ENCODE assay signal across 17 cellular contexts in the genomic region with DNA sequence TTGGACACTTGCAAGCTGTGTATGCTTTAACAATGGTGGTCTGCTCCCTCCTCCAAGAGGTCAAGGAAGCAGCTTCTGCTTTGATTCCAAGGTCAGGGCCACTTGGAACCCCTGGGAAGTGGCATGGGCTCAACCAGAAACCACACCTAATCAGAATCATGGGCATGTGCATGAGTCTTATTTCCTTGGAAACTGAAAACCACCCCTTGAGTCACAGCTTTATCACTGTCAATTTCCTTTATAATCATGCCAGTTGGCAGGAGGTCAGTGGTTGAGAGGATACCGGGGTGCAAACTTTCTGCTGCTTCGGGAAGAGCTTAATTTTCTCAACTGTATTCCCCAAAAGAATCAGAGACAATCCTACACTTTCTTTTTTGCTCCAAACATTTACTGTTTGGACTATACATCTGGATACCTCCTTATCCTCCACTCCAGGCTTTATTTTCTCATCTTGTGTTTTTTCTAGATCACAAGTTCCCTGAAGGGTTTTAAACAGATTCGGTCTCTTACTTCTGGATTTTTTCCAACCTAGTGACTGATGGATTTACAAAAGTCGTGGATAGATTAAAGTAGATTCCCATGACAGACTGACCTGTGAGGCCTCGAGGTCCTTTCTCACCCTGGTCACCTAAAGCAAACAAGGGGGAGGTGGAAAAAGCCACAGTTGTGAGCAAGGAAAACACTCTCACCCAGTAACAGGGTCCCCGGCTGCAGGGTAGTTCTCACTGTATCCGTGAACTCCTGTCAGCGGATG. TPM values are rescaled to one million over a fixed set of nuclear protein-coding genes. Genes with fewer than 3 reads are reported as not detected.
DNase-seq lines count a peak whose midpoint lies in the region; ATAC-seq, FAIRE-seq and TF ChIP-seq lines count a peak whose summit lies in the region.
"Had no signal": no experiment of that assay in that cellular context is flagged by ENCODE, and none has a peak within 500 bp of the region (broad histone marks: within the 10 kb centered on the region; RNA-seq: fewer than 3 reads in every experiment).

No MANE protein-coding gene starts in this region.

- H3K9me3 ChIP-seq in PC-9 (ENCODE audit: insufficient read depth, low read depth) = no peaks in the 10 kb centered on the region
- no peaks in the 10 kb centered on the region for H3K9me3 ChIP-seq in H1 (ENCODE audit: insufficient read depth in 2 of 2, low read depth in 1 of 2, low read length in 1 of 2)
- no peaks in the 10 kb centered on the region for H3K9me3 ChIP-seq in mucosa of rectum (ENCODE audit: control insufficient read depth in 2 of 2, low read length in 2 of 2)
- H3K9me3 ChIP-seq: psoas muscle, testis had no signal

- H2AFZ ChIP-seq in PC-9 (peak overlapping the region; percentile 41; the same call in 1 of the 2 replicates), H1 (ENCODE audit: low read length) (no peak overlapping the region)

- no peak overlapping the region for H4K8ac ChIP-seq in H1 (ENCODE audit: extremely low read depth, insufficient read depth, low read length)

- FAIRE-seq in H1 (lab: Jason Lieb, UNC) = no peak
- FAIRE-seq: GM12878 had no signal

- H2BK15ac ChIP-seq in H1 (ENCODE audit: low read length) = no peak overlapping the region

- TF ChIP-seq CTCF in Calu3 (IDR thresholded peaks at IDR 0.05; ENCODE audit: unreplicated experiment) (no peak), PC-9 (conservative IDR thresholded peaks at IDR 0.05) (no peak), H1 (IDR thresholded peaks at IDR 0.05; ENCODE audit: control extremely low read depth in 1 of 3, insufficient read depth in 1 of 3, low read depth in 1 of 3, low read length in 3 of 3) (no peak)

- no peak for TF ChIP-seq RAD21 in H1 (IDR thresholded peaks at IDR 0.05 in 1 of 2, conservative IDR thresholded peaks at IDR 0.05 in 1 of 2; ENCODE audit: low read depth in 2 of 2, low read length in 2 of 2)

- H3K56ac ChIP-seq in H1 (replicated peaks; ENCODE audit: insufficient read length, low read depth, low read length) = no peak overlapping the region

- H2BK120ac ChIP-seq in H1 (replicated peaks; ENCODE audit: low read depth, low read length) = no peak overlapping the region

- H3K36me3 Mint-ChIP-seq in Calu3 (ENCODE audit: insufficient read depth, unreplicated experiment) = no peaks in the 10 kb centered on the region
- H3K36me3 Mint-ChIP-seq: CD8-positive, alpha-beta T cell; T-cell had no signal

- no peaks in the 10 kb centered on the region for H4K20me1 ChIP-seq in PC-9 (ENCODE audit: insufficient read depth)
- H4K20me1 ChIP-seq in H1 (replicated peaks in 1 of 2; ENCODE audit: control insufficient read depth in 1 of 2, insufficient read depth in 2 of 2, low read length in 2 of 2) = no peaks in the 10 kb centered on the region

- intact Hi-C loops in Calu3 (cut with micrococcal nuclease; ENCODE audit: unreplicated experiment) = loop anchor here (1.0 kb wide), 1 partner anchor 74 kb away; no protein-coding TSS in a partner anchor
- intact Hi-C loops in PC-9 (cut with micrococcal nuclease; ENCODE audit: unreplicated experiment) = loop anchor here (5.0 to 10.0 kb wide), 2 partner anchors 218 to 335 kb away; a partner anchor contains a TSS

- no peak overlapping the region for H2BK20ac ChIP-seq in H1 (ENCODE audit: low read length)

- H3K4me3 Mint-ChIP-seq in Calu3 (ENCODE audit: low read depth, unreplicated experiment) = no peak overlapping the region
- H3K4me3 Mint-ChIP-seq: activated CD8-positive, alpha-beta T cell treated with anti-CD3 and anti-CD28 coated beads, Interleukin-2, amount 10 ng/mL, durations not matched to agents 7 days and 5 days; CD8-positive, alpha-beta T cell; T-cell had no signal

- H3K4me3 ChIP-seq in PC-9 = no peak overlapping the region
- no peak overlapping the region for H3K4me3 ChIP-seq in H1 (ENCODE audit: extremely low read depth in 1 of 4, insufficient read depth in 2 of 4, low read depth in 3 of 4, low read length in 4 of 4)
- H3K4me3 ChIP-seq in mucosa of rectum (ENCODE audit: low read length in 2 of 2) = no peak overlapping the region
- H3K4me3 ChIP-seq: GM12878, psoas muscle, testis had no signal

- ATAC-seq in GM21381 (IDR thresholded peaks at IDR 0.05; ENCODE audit: unreplicated experiment) (no peak), HG02798 (IDR thresholded peaks at IDR 0.05; ENCODE audit: poor library complexity, unreplicated experiment) (no peak)
- ATAC-seq: activated CD8-positive, alpha-beta T cell treated with anti-CD3 and anti-CD28 coated beads, Interleukin-2, amount 10 ng/mL, durations not matched to agents 7 days and 5 days; CD8-positive, alpha-beta T cell; GM12878; psoas muscle; T-cell had no signal

- BruUV-seq in Calu3 (replicated peaks; lab: Mats Ljungman, UMichigan) (no TSS peak), PC-9 (replicated peaks; lab: Mats Ljungman, UMichigan) (no TSS peak)

- H3K79me2 ChIP-seq in PC-9 (ENCODE audit: low read depth) = no peaks in the 10 kb centered on the region
- no peaks in the 10 kb centered on the region for H3K79me2 ChIP-seq in H1 (ENCODE audit: control insufficient read depth in 1 of 2, insufficient read depth in 2 of 2, low read length in 2 of 2)

- H3K36me3 ChIP-seq in PC-9 (ENCODE audit: low read depth) = no peaks in the 10 kb centered on the region
- H3K36me3 ChIP-seq in H1 (ENCODE audit: control insufficient read depth in 2 of 4, insufficient read depth in 4 of 4, low read length in 3 of 4) = no peaks in the 10 kb centered on the region
- no peaks in the 10 kb centered on the region for H3K36me3 ChIP-seq in mucosa of rectum (ENCODE audit: control insufficient read depth in 2 of 2, insufficient read depth in 2 of 2, low read length in 2 of 2)

- H3K4me2 ChIP-seq in PC-9 (peak overlapping the region; percentile 47), H1 (ENCODE audit: insufficient read depth in 1 of 2, low read depth in 2 of 2, low read length in 2 of 2) (no peak overlapping the region)

- H2AK5ac ChIP-seq in H1 (ENCODE audit: low read depth, low read length) = no peak overlapping the region

- POLR2A ChIA-PET in PC-9 (lab: Charles Lee; ENCODE audit: unreplicated experiment) = interaction anchor here (0.7 kb wide), 2 partner anchors 72 to 200 kb away, joined by 4 to 12 read pairs; a partner anchor contains a TSS
- POLR2A ChIA-PET in H1 (lab: Charles Lee; ENCODE audit: partially characterized antibody) = interaction anchor here (0.9 to 1.3 kb wide), 3 partner anchors 9 to 72 kb away, joined by 3 to 8 read pairs (median 3); a partner anchor contains a TSS

- peak; percentile 6 for DNase-seq in Calu3
- peak; percentile 17 to 70 for DNase-seq in PC-9
- no peak for DNase-seq in H1 (ENCODE audit: low read depth in 1 of 2, low spot score in 2 of 2)
- no peak for DNase-seq in stimulated activated CD8-positive, alpha-beta memory T cell treated with anti-CD3 and anti-CD28 coated beads, Interleukin-4, amount 100 ng/mL, for 48 hours
- DNase-seq in DMS53 treated with DMSO at 0.1 percent for 48 hours (lab: John Stamatoyannopoulos, UW; ENCODE audit: unreplicated experiment) = no peak
- DNase-seq: activated CD8-positive, alpha-beta T cell treated with anti-CD3 and anti-CD28 coated beads, Interleukin-2, amount 10 ng/mL, durations not matched to agents 7 days and 5 days; CD8-positive, alpha-beta T cell; erythroblast; NCI-H1092; NK-92 treated with Interleukin-12 subunit alpha and Interleukin-12 subunit beta, amount 100 ng/mL, for 24 hours; psoas muscle; T-cell; testis had no signal

- H3K23ac ChIP-seq in H1 (ENCODE audit: insufficient read length) = no peak overlapping the region

- no peaks in the 10 kb centered on the region for H3K27me3 Mint-ChIP-seq in Calu3 (ENCODE audit: unreplicated experiment)
- H3K27me3 Mint-ChIP-seq: T-cell had no signal

- H3K4me1 ChIP-seq in PC-9 (replicated peaks; ENCODE audit: insufficient read depth) (peaks cover 36% of the 10 kb centered on the region), H1 (replicated peaks in 1 of 4; ENCODE audit: control insufficient read depth in 3 of 4, insufficient read depth in 4 of 4, low read length in 3 of 4) (peaks cover 0 to 4% (median 2%) of the 10 kb centered on the region in 4 experiments; a peak in 3 of 7 replicates), mucosa of rectum (ENCODE audit: control insufficient read depth in 2 of 2, insufficient read depth in 2 of 2, low read length in 2 of 2) (peaks cover 37 to 40% of the 10 kb centered on the region in 2 donors)
- H3K4me1 ChIP-seq: psoas muscle, testis had no signal

- H4K5ac ChIP-seq in H1 (ENCODE audit: insufficient read length, low read depth, low read length) = no peak overlapping the region

- WGBS in H1 (ENCODE audit: extremely low coverage in 1 of 2, insufficient coverage in 1 of 2, insufficient read length in 1 of 2, insufficient replicate concordance in 2 of 2, low coverage in 1 of 2, low lambda C conversion rate in 2 of 2, missing lambda C conversion rate in 1 of 2), 2 experiments = 89% methylated on average over 8 of the region's 8 CpGs; no CpG with 5 or more reads in 1 of the 2 experiments

- no peak for TF ChIP-seq EP300 in H1 (IDR thresholded peaks at IDR 0.05; ENCODE audit: borderline replicate concordance in 1 of 2, low read depth in 2 of 2, low read length in 2 of 2)

- no peak overlapping the region for H2BK5ac ChIP-seq in H1 (ENCODE audit: low read depth, low read length)

- H3F3A ChIP-seq in PC-9 (ENCODE audit: insufficient read depth, low read depth) = peaks cover 9% of the 10 kb centered on the region

- H3K9me3 Mint-ChIP-seq in Calu3 (ENCODE audit: low read depth, unreplicated experiment) = no peaks in the 10 kb centered on the region
- H3K9me3 Mint-ChIP-seq: CD8-positive, alpha-beta T cell; T-cell had no signal

- peaks cover 16% of the 10 kb centered on the region for H3K4me1 Mint-ChIP-seq in Calu3 (ENCODE audit: low read depth, unreplicated experiment)
- H3K4me1 Mint-ChIP-seq: T-cell had no signal

- H3K14ac ChIP-seq in H1 (ENCODE audit: insufficient read length) = no peak overlapping the region

- H2BK12ac ChIP-seq in H1 (ENCODE audit: low read depth, low read length) = 0 out of 2 replicates have a peak overlapping the region, but pooled peaks have one; percentile 17

- no peak overlapping the region for H4K91ac ChIP-seq in H1 (replicated peaks; ENCODE audit: insufficient read length, low read length)

- no peaks in the 10 kb centered on the region for H3K9me2 ChIP-seq in PC-9 (ENCODE audit: insufficient read depth)

- H3K9ac ChIP-seq in H1 (replicated peaks in 1 of 4; ENCODE audit: extremely low read depth in 1 of 4, low read depth in 3 of 4, low read length in 3 of 4) (no peak overlapping the region; a peak in 1 of 7 replicates), mucosa of rectum (ENCODE audit: low read depth in 1 of 2, low read length in 2 of 2) (no peak overlapping the region)

- no peak overlapping the region for H3K18ac ChIP-seq in H1 (ENCODE audit: extremely low read depth, low read length)

- CTCF ChIA-PET in Calu3 (lab: Charles Lee) (interaction anchor here (1.0 kb wide), 1 partner anchor 74 kb away, joined by 3 read pairs; no protein-coding TSS in a partner anchor), PC-9 (lab: Charles Lee) (interaction anchor here (0.6 kb wide), 2 partner anchors 60 to 1932 kb away, joined by 12 to 17 read pairs; no protein-coding TSS in a partner anchor), H1 (lab: Charles Lee; ENCODE audit: partially characterized antibody) (interaction anchor here (0.9 to 1.8 kb wide), 6 partner anchors 11 to 249 kb away, joined by 3 to 8 read pairs (median 4); no protein-coding TSS in a partner anchor)

- TF ChIP-seq POLR2A in H1 (IDR thresholded peaks at IDR 0.05; ENCODE audit: control extremely low read depth in 1 of 2, low read depth in 2 of 2, low read length in 2 of 2) = no peak

- no peaks in the 10 kb centered on the region for H3K27me3 ChIP-seq in PC-9 (ENCODE audit: insufficient read depth, low read depth)
- H3K27me3 ChIP-seq in H1 (replicated peaks in 1 of 4; ENCODE audit: control insufficient read depth in 3 of 4, extremely low read depth in 1 of 4, insufficient read depth in 3 of 4, low read length in 3 of 4) = no peaks in the 10 kb centered on the region
- peaks cover 0 to 2% of the 10 kb centered on the region in 2 donors for H3K27me3 ChIP-seq in mucosa of rectum (ENCODE audit: control insufficient read depth in 2 of 2, insufficient read depth in 2 of 2, low read length in 2 of 2)
- H3K27me3 ChIP-seq: testis had no signal

- no peak overlapping the region for H3K4ac ChIP-seq in H1 (replicated peaks; ENCODE audit: insufficient read length, low read depth, low read length)

- H3K27ac ChIP-seq in PC-9 (peak overlapping the region; percentile 58), H1 (ENCODE audit: low read depth, low read length) (no peak overlapping the region), mucosa of rectum (ENCODE audit: low read depth in 2 of 2, low read length in 2 of 2) (peak overlapping the region; percentile 50 to 72)
- H3K27ac ChIP-seq: psoas muscle, testis had no signal

- H3K23me2 ChIP-seq in H1 (ENCODE audit: low read depth, low read length) = no peaks in the 10 kb centered on the region

- H3K27ac Mint-ChIP-seq in Calu3 (ENCODE audit: unreplicated experiment) = no peak overlapping the region
- H3K27ac Mint-ChIP-seq: activated CD8-positive, alpha-beta T cell treated with anti-CD3 and anti-CD28 coated beads, Interleukin-2, amount 10 ng/mL, durations not matched to agents 7 days and 5 days; CD8-positive, alpha-beta T cell; T-cell had no signal

- no peaks in the 10 kb centered on the region for H3K79me1 ChIP-seq in H1 (ENCODE audit: low read depth, low read length)

RNA-seq across cellular contexts. Expression of a gene that starts 36.0 kb away (rescaled TPM):
- 0.73 and 1.0 TPM in 2 replicates for total RNA-seq in Calu3 (2022)
- 31.6 and 41.3 TPM in 2 replicates for total RNA-seq in PC-9 (2021)
- 0.37 and 1.9 TPM in 2 replicates for total RNA-seq in H1 (2021; fragmentation: NEBNext Ultra II Directional; extraction: Animal tissue kit (Norgen Biotek cat#: 25700))
- 0.35 and 0.52 TPM in 2 replicates for polyA plus RNA-seq in H1 (2011; rRNA removed)
- polyA plus RNA-seq in H1 (2011; cell fraction: cytosol; rRNA removed) = 0.45 TPM
- 0.78 TPM for polyA plus RNA-seq in H1 (2011; cell fraction: nucleus; rRNA removed)
- polyA plus RNA-seq in H1 (2012, experiment 1 of 2) = 0.93 to 1.3 TPM (median 1.1 TPM) in 4 replicates
- polyA plus RNA-seq in H1 (2012, experiment 2 of 2) = 1.0 TPM
- 1.3 TPM for polyA plus RNA-seq in H1 (2013, experiment 1 of 2)
- polyA plus RNA-seq in H1 (2013, experiment 2 of 2) = 1.6 TPM
- polyA minus RNA-seq in H1 (2011; rRNA and poly(A)+ RNA removed) = 0.27 and 0.28 TPM in 2 replicates
- not detected for polyA minus RNA-seq in H1 (2011; cell fraction: cytosol; rRNA and poly(A)+ RNA removed)
- 0.10 TPM for polyA minus RNA-seq in H1 (2011; cell fraction: nucleus; rRNA and poly(A)+ RNA removed)
- total RNA-seq: activated CD8-positive, alpha-beta T cell treated with anti-CD3 and anti-CD28 coated beads, Interleukin-2, amount 10 ng/mL, durations not matched to agents 7 days and 5 days; CD8-positive, alpha-beta T cell; GM12878 had no signal

Comparison
In these comparisons a context has a peak if more than half of its experiments do, and no peak if none do; other contexts are left out.
1. DNase-seq: peak in Calu3 (single experiment) and PC-9 (2 of 2); none in H1 (0 of 2), stimulated activated CD8-positive, alpha-beta memory T cell treated with anti-CD3 and anti-CD28 coated beads, Interleukin-4, amount 100 ng/mL, for 48 hours (single experiment) and DMS53 treated with DMSO at 0.1 percent for 48 hours (single experiment).
2. RNA of a gene that starts 36.0 kb away (total RNA-seq): 31.6 to 41.3 TPM in PC-9; 0.73 to 1.0 TPM in Calu3 and 0.37 to 1.9 TPM in H1; every median in the first group is over 10 times any median in the second.